Comparison of ENCODE assay signal across 7 cellular contexts in the genomic region with DNA sequence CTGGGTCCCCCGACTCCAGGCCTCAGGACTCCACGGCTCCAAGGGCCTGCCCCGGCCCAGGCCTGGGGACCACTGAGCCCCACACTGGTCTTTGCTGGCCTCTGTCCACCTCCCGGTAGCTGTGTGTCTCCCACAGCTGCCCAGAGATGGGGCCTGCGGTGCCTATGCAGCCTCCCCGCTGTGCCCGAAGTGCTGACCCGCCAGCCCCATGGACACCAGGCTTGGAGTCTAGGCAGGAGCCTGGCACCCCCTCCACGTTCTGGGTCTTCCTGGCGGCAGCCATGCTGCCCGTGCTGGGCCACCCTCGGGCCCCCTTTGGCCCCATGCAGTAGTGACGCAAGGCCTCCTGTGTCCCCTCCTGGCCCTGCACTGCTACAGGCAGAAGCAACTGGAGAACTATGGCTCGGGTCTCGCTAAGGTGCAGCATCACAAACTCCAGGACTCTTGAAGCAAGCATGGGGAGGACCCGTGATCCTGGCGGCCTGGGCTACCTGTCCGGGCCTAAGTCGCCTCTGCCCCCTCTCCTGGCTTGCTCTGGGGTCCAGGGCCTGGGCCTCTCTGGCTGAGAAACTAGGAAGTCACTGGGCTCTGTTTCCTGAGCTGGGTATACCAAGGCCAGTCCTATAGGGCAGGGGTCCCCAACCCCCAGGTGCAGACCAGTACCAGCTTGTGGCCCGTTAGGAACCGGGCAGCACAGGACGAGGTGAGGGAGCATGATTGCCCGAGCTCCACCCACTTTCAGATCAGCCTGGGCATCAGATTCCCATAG. TPM values are rescaled to one million over a fixed set of nuclear protein-coding genes. Genes with fewer than 3 reads are reported as not detected.
DNase-seq lines count a peak whose midpoint lies in the region; ATAC-seq and TF ChIP-seq lines count a peak whose summit lies in the region.
"Had no signal": no experiment of that assay in that cellular context is flagged by ENCODE, and none has a peak within 500 bp of the region (broad histone marks: within the 10 kb centered on the region; RNA-seq: fewer than 3 reads in every experiment).

No MANE protein-coding gene starts in this region.

- peak overlapping the region; percentile 64; the same call in 1 of the 2 replicates for H3K56ac ChIP-seq in IMR-90 (ENCODE audit: extremely low read depth, insufficient read depth, low read length)

- dilution Hi-C loops in IMR-90 (cut with HindIII; ENCODE audit: low sequenced_read_pairs, unreplicated experiment): no loop called here

- H3K9me3 ChIP-seq in ES-I3 (ENCODE audit: control insufficient read depth, insufficient read depth, low read length): no peaks in the 10 kb centered on the region
- H3K9me3 ChIP-seq in IMR-90 (ENCODE audit: control insufficient read depth, insufficient read depth, low read length): no peaks in the 10 kb centered on the region
- no peaks in the 10 kb centered on the region for H3K9me3 ChIP-seq in skeletal muscle satellite cell (replicated peaks; ENCODE audit: low read length)

- peaks cover 7% of the 10 kb centered on the region for H3K4me1 Mint-ChIP-seq in endothelial cell (ENCODE audit: unreplicated experiment)

- in situ Hi-C loops in IMR-90 (cut with MboI; ENCODE audit: low sequenced_read_pairs): no loop called here

- peaks cover 20% of the 10 kb centered on the region for H3K27me3 Mint-ChIP-seq in endothelial cell (ENCODE audit: unreplicated experiment)

- peaks cover 17 to 27% of the 10 kb centered on the region in 2 experiments; a peak in 3 of 4 replicates for H3K79me1 ChIP-seq in IMR-90 (ENCODE audit: low read depth in 1 of 2, low read length in 2 of 2)

- H2BK120ac ChIP-seq in IMR-90 (ENCODE audit: low read depth, low read length): no peak overlapping the region

- H4K5ac ChIP-seq in IMR-90 (ENCODE audit: low read depth, low read length): peak overlapping the region; percentile 59; the same call in 1 of the 2 replicates

- peak overlapping the region; percentile 88 for H3K27ac ChIP-seq in IMR-90 (ENCODE audit: insufficient read depth, low read length)

- H3K27me3 ChIP-seq in IMR-90 (ENCODE audit: control insufficient read depth, insufficient read depth, low read length): no peaks in the 10 kb centered on the region
- no peaks in the 10 kb centered on the region for H3K27me3 ChIP-seq in skeletal muscle satellite cell (ENCODE audit: control insufficient read depth, insufficient read depth, low read length)

- H4K8ac ChIP-seq in IMR-90 (ENCODE audit: low read depth in 2 of 2, low read length in 2 of 2): peak overlapping the region; percentile 55 to 73; a peak in 3 of 4 replicates

- peak overlapping the region; percentile 70 for H4K91ac ChIP-seq in IMR-90 (ENCODE audit: insufficient read depth, low read depth, low read length)

- H3K18ac ChIP-seq in IMR-90 (ENCODE audit: low read depth, low read length): no peak overlapping the region

- H3K9me1 ChIP-seq in IMR-90 (ENCODE audit: insufficient read depth, low read length): peaks cover 7% of the 10 kb centered on the region; the same call in 1 of the 2 replicates

- BruUV-seq in IMR-90 (replicated peaks; lab: Mats Ljungman, UMichigan): no TSS peak

- no peak for TF ChIP-seq POLR2A in IMR-90 (IDR thresholded peaks at IDR 0.05; ENCODE audit: low read depth, low read length)

- TF ChIP-seq CTCF in IMR-90 (conservative IDR thresholded peaks at IDR 0.05; ENCODE audit: low read depth, low read length) (no peak), endothelial cell (IDR thresholded peaks at IDR 0.05; ENCODE audit: unreplicated experiment) (no peak)

- POLR2A ChIA-PET in IMR-90 (lab: Charles Lee; ENCODE audit: unreplicated experiment): no interaction called here

- intact Hi-C loops in IMR-90 (cut with micrococcal nuclease): loop anchor here (10.0 kb wide), 1 partner anchor 340 kb away; the partner anchor contains the start of gene ZNF141

- peak overlapping the region; percentile 36; the same call in 1 of the 2 replicates for H2AK5ac ChIP-seq in IMR-90 (ENCODE audit: low read depth, low read length)

- H3K9ac ChIP-seq in ES-I3 (ENCODE audit: low read depth, low read length) (peak overlapping the region; percentile 96), IMR-90 (ENCODE audit: low read depth, low read length) (peak overlapping the region; percentile 86), skeletal muscle satellite cell (ENCODE audit: low read depth, low read length) (peak overlapping the region; percentile 98)

- peak; percentile 3 for ATAC-seq in IMR-90 (ENCODE audit: low read depth)

- H3K27ac Mint-ChIP-seq in endothelial cell (ENCODE audit: unreplicated experiment): no peak overlapping the region

- H2AFZ ChIP-seq in IMR-90 (replicated peaks; ENCODE audit: low read length, poor library complexity): peak overlapping the region; percentile 97

- no peaks in the 10 kb centered on the region for H3K9me3 Mint-ChIP-seq in endothelial cell (ENCODE audit: unreplicated experiment)

- H3K36me3 ChIP-seq in ES-I3 (ENCODE audit: insufficient read depth, low read length): no peaks in the 10 kb centered on the region; the same call in 1 of the 2 replicates
- peaks cover 17% of the 10 kb centered on the region for H3K36me3 ChIP-seq in IMR-90 (ENCODE audit: control insufficient read depth, insufficient read depth, low read length)
- H3K36me3 ChIP-seq in skeletal muscle satellite cell (ENCODE audit: insufficient read depth, low read length): peaks cover 14% of the 10 kb centered on the region

- H3K4me2 ChIP-seq in IMR-90 (ENCODE audit: low read depth, low read length) (peak overlapping the region; percentile 85), skeletal muscle satellite cell (ENCODE audit: low read length) (peak overlapping the region; percentile 95)

- TF ChIP-seq RAD21 in IMR-90 (IDR thresholded peaks at IDR 0.05; ENCODE audit: low read length): no peak

- H3K4me3 Mint-ChIP-seq in endothelial cell (ENCODE audit: unreplicated experiment): peak overlapping the region; percentile 81

- H2BK5ac ChIP-seq in IMR-90 (ENCODE audit: low read depth, low read length, poor library complexity, severe bottlenecking): peak overlapping the region; percentile 88

- H3K4me3 ChIP-seq in IMR-90 (ENCODE audit: insufficient read depth, low read depth, low read length) (peak overlapping the region; percentile 73), skeletal muscle satellite cell (ENCODE audit: low read length) (peak overlapping the region; percentile 96)

- no peak for DNase-seq in IMR-90
- peak; percentile 24 for DNase-seq in endothelial cell (ENCODE audit: low spot score)
- no peak for DNase-seq in mesenteric fat pad (ENCODE audit: low spot score)
- no peak for DNase-seq in NCI-H2196 treated with DMSO at 0.1 percent for 48 hours (lab: John Stamatoyannopoulos, UW; ENCODE audit: unreplicated experiment)

- H4K20me1 ChIP-seq in IMR-90 (ENCODE audit: insufficient read depth, low read length): no peaks in the 10 kb centered on the region

- H2BK15ac ChIP-seq in IMR-90 (ENCODE audit: low read depth, low read length): no peak overlapping the region

- WGBS in IMR-90 (ENCODE audit: extremely low coverage in 2 of 2, insufficient read length in 1 of 2), 2 experiments: 65% methylated on average over 14 of the region's 23 CpGs; no CpG with 5 or more reads in 1 of the 2 experiments

- peak overlapping the region; percentile 86 for H3K14ac ChIP-seq in IMR-90 (replicated peaks; ENCODE audit: low read depth, low read length)

- CTCF ChIA-PET in IMR-90 (lab: Yijun Ruan, JAX): no interaction called here

- H3K23ac ChIP-seq in IMR-90 (ENCODE audit: low read depth, low read length): peak overlapping the region; percentile 67; the same call in 1 of the 2 replicates

- H3K4ac ChIP-seq in IMR-90 (ENCODE audit: low read depth, low read length): peak overlapping the region; percentile 88

- peaks cover 14% of the 10 kb centered on the region for H3K36me3 Mint-ChIP-seq in endothelial cell (ENCODE audit: low read depth, unreplicated experiment)

- peak overlapping the region; percentile 100 for H2AK9ac ChIP-seq in IMR-90 (replicated peaks; ENCODE audit: low read depth, low read length, poor library complexity)

- H3K4me1 ChIP-seq in ES-I3 (ENCODE audit: insufficient read depth, low read length): no peaks in the 10 kb centered on the region; the same call in 1 of the 2 replicates
- peaks cover 9% of the 10 kb centered on the region for H3K4me1 ChIP-seq in IMR-90 (ENCODE audit: control insufficient read depth, insufficient read depth, low read length)
- peaks cover 36% of the 10 kb centered on the region for H3K4me1 ChIP-seq in skeletal muscle satellite cell (ENCODE audit: control insufficient read depth, insufficient read depth, low read length)

- no peak overlapping the region for H2BK20ac ChIP-seq in IMR-90 (ENCODE audit: low read depth, low read length)

RNA-seq across cellular contexts. Expression of gene MYL5, which starts 0.9 kb away (rescaled TPM):
- 5.0 and 9.1 TPM in 2 replicates for total RNA-seq in IMR-90 (2012; rRNA removed)
- 16.0 and 17.8 TPM in 2 replicates for polyA plus RNA-seq in IMR-90 (2012; rRNA removed)
- 10.5 and 14.2 TPM in 2 replicates for polyA plus RNA-seq in IMR-90 (2012; cell fraction: cytosol; rRNA removed)
- 68.7 and 78.0 TPM in 2 replicates for polyA plus RNA-seq in IMR-90 (2012; cell fraction: nucleus; rRNA removed; ENCODE audit: low replicate concordance)
- total RNA-seq in endothelial cell (ENCODE audit: unreplicated experiment): 23.2 TPM
- total RNA-seq in skeletal muscle satellite cell (2012; rRNA removed): 9.9 and 15.5 TPM in 2 replicates
- 16.5 TPM for total RNA-seq in mesenteric fat pad

RNA-seq across cellular contexts. Expression of gene ATP5ME, which starts 1.1 kb away (rescaled TPM):
- 39.3 and 62.2 TPM in 2 replicates for total RNA-seq in IMR-90 (2012; rRNA removed)
- 603 and 663 TPM in 2 replicates for polyA plus RNA-seq in IMR-90 (2012; rRNA removed)
- 498 and 689 TPM in 2 replicates for polyA plus RNA-seq in IMR-90 (2012; cell fraction: cytosol; rRNA removed)
- polyA plus RNA-seq in IMR-90 (2012; cell fraction: nucleus; rRNA removed; ENCODE audit: low replicate concordance): 88.5 and 91.8 TPM in 2 replicates
- total RNA-seq in endothelial cell (ENCODE audit: unreplicated experiment): 289 TPM
- total RNA-seq in skeletal muscle satellite cell (2012; rRNA removed): 87.2 and 96.1 TPM in 2 replicates
- 210 TPM for total RNA-seq in mesenteric fat pad

RNA-seq across cellular contexts. Expression of gene SLC49A3, which starts 13.7 kb away (rescaled TPM):
- total RNA-seq in IMR-90 (2012; rRNA removed): under 0.01 TPM in 2 replicates
- polyA plus RNA-seq in IMR-90 (2012; rRNA removed): 0.32 and 0.36 TPM in 2 replicates
- 0.09 and 0.27 TPM in 2 replicates for polyA plus RNA-seq in IMR-90 (2012; cell fraction: cytosol; rRNA removed)
- polyA plus RNA-seq in IMR-90 (2012; cell fraction: nucleus; rRNA removed; ENCODE audit: low replicate concordance): 0.54 and 1.4 TPM in 2 replicates
- 19.9 TPM for total RNA-seq in endothelial cell (ENCODE audit: unreplicated experiment)
- total RNA-seq in skeletal muscle satellite cell (2012; rRNA removed): 10.5 and 10.6 TPM in 2 replicates
- 19.0 TPM for total RNA-seq in mesenteric fat pad
- total RNA-seq: NCI-H460 had no signal

RNA-seq across cellular contexts. Expression of gene PCGF3, which starts 30.4 kb away (rescaled TPM):
- 40.0 and 45.0 TPM in 2 replicates for total RNA-seq in IMR-90 (2012; rRNA removed)
- polyA plus RNA-seq in IMR-90 (2012; rRNA removed): 55.3 and 59.4 TPM in 2 replicates
- polyA plus RNA-seq in IMR-90 (2012; cell fraction: cytosol; rRNA removed): 33.1 and 59.8 TPM in 2 replicates
- 190 and 236 TPM in 2 replicates for polyA plus RNA-seq in IMR-90 (2012; cell fraction: nucleus; rRNA removed; ENCODE audit: low replicate concordance)
- 84.5 TPM for total RNA-seq in endothelial cell (ENCODE audit: unreplicated experiment)
- total RNA-seq in skeletal muscle satellite cell (2012; rRNA removed): 25.9 and 31.0 TPM in 2 replicates
- total RNA-seq in mesenteric fat pad: 34.7 TPM

RNA-seq across cellular contexts. Expression of gene PDE6B, which starts 49.8 kb away (rescaled TPM):
- total RNA-seq in IMR-90 (2012; rRNA removed) (under 0.01 TPM in 1 of 2 replicates, not detected in the other), endothelial cell (ENCODE audit: unreplicated experiment) (5.1 TPM), mesenteric fat pad (2.9 TPM)
- not detected in 2 replicates for polyA plus RNA-seq in IMR-90 (2012; rRNA removed)
- polyA plus RNA-seq in IMR-90 (2012; cell fraction: cytosol; rRNA removed): 0.10 TPM in 1 of 2 replicates, not detected in the other
- polyA plus RNA-seq in IMR-90 (2012; cell fraction: nucleus; rRNA removed; ENCODE audit: low replicate concordance): 0.02 and 0.13 TPM in 2 replicates
- under 0.01 TPM in 1 of 2 replicates, not detected in the other for total RNA-seq in skeletal muscle satellite cell (2012; rRNA removed)
- total RNA-seq: NCI-H460 had no signal

Comparison
In these comparisons a context has a peak if more than half of its experiments do, and no peak if none do; other contexts are left out.
1. RNA of gene SLC49A3, which starts 13.7 kb away (total RNA-seq): 19.9 TPM in endothelial cell (single experiment) and 19.0 TPM in mesenteric fat pad (single experiment); under 0.01 TPM in IMR-90; every median in the first group is over 10 times any median in the second.
2. Peak in every context shown above with its lines, with median percentiles within 50 percentile points of each other: H3K9ac ChIP-seq.